In genomic region chr4:151434183-151434860, GRCh38 we compare ENCODE assay signal across 1 cellular context.
TF ChIP-seq lines count a peak whose summit lies in the region.

No MANE protein-coding gene starts in this region.

TF ChIP-seq in GM23338, 12 proteins besides CTCF, POLR2A, EP300 and RAD21 (continued from another document):
- TF ChIP-seq, protein P1, sequence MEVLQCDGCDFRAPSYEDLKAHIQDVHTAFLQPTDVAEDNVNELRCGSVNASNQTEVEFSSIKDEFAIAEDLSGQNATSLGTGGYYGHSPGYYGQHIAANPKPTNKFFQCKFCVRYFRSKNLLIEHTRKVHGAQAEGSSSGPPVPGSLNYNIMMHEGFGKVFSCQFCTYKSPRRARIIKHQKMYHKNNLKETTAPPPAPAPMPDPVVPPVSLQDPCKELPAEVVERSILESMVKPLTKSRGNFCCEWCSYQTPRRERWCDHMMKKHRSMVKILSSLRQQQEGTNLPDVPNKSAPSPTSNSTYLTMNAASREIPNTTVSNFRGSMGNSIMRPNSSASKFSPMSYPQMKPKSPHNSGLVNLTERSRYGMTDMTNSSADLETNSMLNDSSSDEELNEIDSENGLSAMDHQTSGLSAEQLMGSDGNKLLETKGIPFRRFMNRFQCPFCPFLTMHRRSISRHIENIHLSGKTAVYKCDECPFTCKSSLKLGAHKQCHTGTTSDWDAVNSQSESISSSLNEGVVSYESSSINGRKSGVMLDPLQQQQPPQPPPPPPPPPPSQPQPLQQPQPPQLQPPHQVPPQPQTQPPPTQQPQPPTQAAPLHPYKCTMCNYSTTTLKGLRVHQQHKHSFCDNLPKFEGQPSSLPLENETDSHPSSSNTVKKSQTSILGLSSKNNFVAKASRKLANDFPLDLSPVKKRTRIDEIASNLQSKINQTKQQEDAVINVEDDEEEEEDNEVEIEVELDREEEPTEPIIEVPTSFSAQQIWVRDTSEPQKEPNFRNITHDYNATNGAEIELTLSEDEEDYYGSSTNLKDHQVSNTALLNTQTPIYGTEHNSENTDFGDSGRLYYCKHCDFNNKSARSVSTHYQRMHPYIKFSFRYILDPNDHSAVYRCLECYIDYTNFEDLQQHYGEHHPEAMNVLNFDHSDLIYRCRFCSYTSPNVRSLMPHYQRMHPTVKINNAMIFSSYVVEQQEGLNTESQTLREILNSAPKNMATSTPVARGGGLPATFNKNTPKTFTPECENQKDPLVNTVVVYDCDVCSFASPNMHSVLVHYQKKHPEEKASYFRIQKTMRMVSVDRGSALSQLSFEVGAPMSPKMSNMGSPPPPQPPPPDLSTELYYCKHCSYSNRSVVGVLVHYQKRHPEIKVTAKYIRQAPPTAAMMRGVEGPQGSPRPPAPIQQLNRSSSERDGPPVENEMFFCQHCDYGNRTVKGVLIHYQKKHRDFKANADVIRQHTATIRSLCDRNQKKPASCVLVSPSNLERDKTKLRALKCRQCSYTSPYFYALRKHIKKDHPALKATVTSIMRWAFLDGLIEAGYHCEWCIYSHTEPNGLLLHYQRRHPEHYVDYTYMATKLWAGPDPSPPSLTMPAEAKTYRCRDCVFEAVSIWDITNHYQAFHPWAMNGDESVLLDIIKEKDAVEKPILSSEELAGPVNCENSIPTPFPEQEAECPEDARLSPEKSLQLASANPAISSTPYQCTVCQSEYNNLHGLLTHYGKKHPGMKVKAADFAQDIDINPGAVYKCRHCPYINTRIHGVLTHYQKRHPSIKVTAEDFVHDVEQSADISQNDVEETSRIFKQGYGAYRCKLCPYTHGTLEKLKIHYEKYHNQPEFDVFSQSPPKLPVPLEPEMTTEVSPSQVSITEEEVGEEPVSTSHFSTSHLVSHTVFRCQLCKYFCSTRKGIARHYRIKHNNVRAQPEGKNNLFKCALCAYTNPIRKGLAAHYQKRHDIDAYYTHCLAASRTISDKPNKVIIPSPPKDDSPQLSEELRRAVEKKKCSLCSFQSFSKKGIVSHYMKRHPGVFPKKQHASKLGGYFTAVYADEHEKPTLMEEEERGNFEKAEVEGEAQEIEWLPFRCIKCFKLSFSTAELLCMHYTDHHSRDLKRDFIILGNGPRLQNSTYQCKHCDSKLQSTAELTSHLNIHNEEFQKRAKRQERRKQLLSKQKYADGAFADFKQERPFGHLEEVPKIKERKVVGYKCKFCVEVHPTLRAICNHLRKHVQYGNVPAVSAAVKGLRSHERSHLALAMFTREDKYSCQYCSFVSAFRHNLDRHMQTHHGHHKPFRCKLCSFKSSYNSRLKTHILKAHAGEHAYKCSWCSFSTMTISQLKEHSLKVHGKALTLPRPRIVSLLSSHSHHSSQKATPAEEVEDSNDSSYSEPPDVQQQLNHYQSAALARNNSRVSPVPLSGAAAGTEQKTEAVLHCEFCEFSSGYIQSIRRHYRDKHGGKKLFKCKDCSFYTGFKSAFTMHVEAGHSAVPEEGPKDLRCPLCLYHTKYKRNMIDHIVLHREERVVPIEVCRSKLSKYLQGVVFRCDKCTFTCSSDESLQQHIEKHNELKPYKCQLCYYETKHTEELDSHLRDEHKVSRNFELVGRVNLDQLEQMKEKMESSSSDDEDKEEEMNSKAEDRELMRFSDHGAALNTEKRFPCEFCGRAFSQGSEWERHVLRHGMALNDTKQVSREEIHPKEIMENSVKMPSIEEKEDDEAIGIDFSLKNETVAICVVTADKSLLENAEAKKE (CRISPR knock-in tag; IDR thresholded peaks at IDR 0.05) = no peak
- no peak for TF ChIP-seq EZH2 (IDR thresholded peaks at IDR 0.05; ENCODE audit: low read depth, unreplicated experiment)
- no peak for TF ChIP-seq REST (IDR thresholded peaks at IDR 0.05; ENCODE audit: unreplicated experiment)
- TF ChIP-seq JUNB (IDR thresholded peaks at IDR 0.05; ENCODE audit: unreplicated experiment) = no peak
- TF ChIP-seq POLR2AphosphoS5 (IDR thresholded peaks at IDR 0.05; ENCODE audit: low read depth) = no peak
- TF ChIP-seq STAT1 (IDR thresholded peaks at IDR 0.05; ENCODE audit: unreplicated experiment) = no peak
